In genomic region chr1:244050835-244051444, GRCh38 we compare ENCODE assay signal across 8 cellular contexts. TPM values are rescaled to one million over a fixed set of nuclear protein-coding genes. Genes with fewer than 3 reads are reported as not detected.
DNase-seq lines count a peak whose midpoint lies in the region; ATAC-seq and TF ChIP-seq lines count a peak whose summit lies in the region.

ZBTB18 (plus strand) TSS chr1:244051283; CDS start chr1:244051432, 149 bp downstream.

- H3K36me3 Mint-ChIP-seq in Calu3 (ENCODE audit: insufficient read depth, unreplicated experiment), result peaks cover 44% of the 10 kb centered on the region

- peak within 1 kb of the TSS; percentile 96 for H3K4me2 ChIP-seq in SK-N-SH

- H3K36me3 ChIP-seq in SK-N-SH (replicated peaks in 1 of 2; ENCODE audit: control insufficient read depth in 1 of 2, insufficient read depth in 2 of 2, low read length in 1 of 2) (peaks cover 16 to 22% of the 10 kb centered on the region in 2 experiments), mucosa of descending colon (ENCODE audit: low read depth) (no peaks in the 10 kb centered on the region)

- peaks cover 11% of the 10 kb centered on the region for H3F3A ChIP-seq in SK-N-SH (replicated peaks; ENCODE audit: insufficient read depth)

- intact Hi-C loops in Calu3 (cut with micrococcal nuclease; ENCODE audit: unreplicated experiment) (loop anchor here (5.0 kb wide), 1 partner anchor 221 kb away; no protein-coding TSS in a partner anchor), mucosa of descending colon (cut with DNase I, micrococcal nuclease) (no loop called here)

- WGBS in SK-N-SH (ENCODE audit: low lambda C conversion rate), result 6% methylated on average over 4 of the region's 4 CpGs

- TF ChIP-seq CTCF in Calu3 (IDR thresholded peaks at IDR 0.05; ENCODE audit: unreplicated experiment) (no peak), SK-N-SH (IDR thresholded peaks at IDR 0.05) (no peak), mucosa of descending colon (IDR thresholded peaks at IDR 0.05) (no peak)

- peaks cover 29% of the 10 kb centered on the region for H4K20me1 ChIP-seq in SK-N-SH (ENCODE audit: insufficient read depth)

- ATAC-seq in mucosa of descending colon (no peak), GM18858 (IDR thresholded peaks at IDR 0.05; ENCODE audit: unreplicated experiment) (no peak)

- DNase-seq in Calu3 (no peak), LHCN-M2 (ENCODE audit: low read depth) (peak; percentile 88), SK-N-SH (peak; percentile 67), erythroblast (lab: John Stamatoyannopoulos, UW) (peak; percentile 6 to 34), mucosa of descending colon (peak in 1 of 3 donors; percentile 23), HPDE6-E6E7 (ENCODE audit: extremely low spot score) (no peak), AG08396 (ENCODE audit: low spot score) (no peak)

- no peak within 1 kb of the TSS for H2AFZ ChIP-seq in SK-N-SH (ENCODE audit: low read depth)

- CTCF ChIA-PET in Calu3 (lab: Charles Lee), result interaction anchor here (0.7 to 1.0 kb wide), 2 partner anchors 15 to 38 kb away, joined by 3 to 4 read pairs; no protein-coding TSS in a partner anchor
- CTCF ChIA-PET in SK-N-SH (lab: Yijun Ruan, JAX), result interaction anchor here (0.7 to 2.0 kb wide), 4 partner anchors 24 to 707 kb away, joined by 3 to 5 read pairs (median 3); no protein-coding TSS in a partner anchor

- H3K4me3 Mint-ChIP-seq in Calu3 (ENCODE audit: low read depth, unreplicated experiment), result peak within 1 kb of the TSS; percentile 86

- H3K79me2 ChIP-seq in SK-N-SH (ENCODE audit: insufficient read depth), result peaks cover 67% of the 10 kb centered on the region

- H3K27me3 ChIP-seq in SK-N-SH (ENCODE audit: insufficient read depth), result no peaks in the 10 kb centered on the region

- 0 out of 2 replicates have a peak, but pooled peaks have one; percentile 3 for TF ChIP-seq RAD21 in SK-N-SH (IDR thresholded peaks at IDR 0.05; ENCODE audit: low read length)

- peaks cover 12% of the 10 kb centered on the region for H3K4me1 Mint-ChIP-seq in Calu3 (ENCODE audit: low read depth, unreplicated experiment)

- peak within 1 kb of the TSS; percentile 75 to 90 for H3K4me3 ChIP-seq in SK-N-SH (ENCODE audit: low read depth in 2 of 2, low read length in 1 of 2)
- no peak within 1 kb of the TSS for H3K4me3 ChIP-seq in mucosa of descending colon

- peaks cover 17 to 65% of the 10 kb centered on the region in 2 experiments; a peak in 3 of 4 replicates for H3K4me1 ChIP-seq in SK-N-SH (ENCODE audit: control insufficient read depth in 1 of 2, insufficient read depth in 2 of 2, low read depth in 1 of 2, low read length in 1 of 2)
- H3K4me1 ChIP-seq in mucosa of descending colon (ENCODE audit: low read depth), result peaks cover 15% of the 10 kb centered on the region

- peak within 1 kb of the TSS; percentile 72 to 93 for H3K27ac ChIP-seq in SK-N-SH (ENCODE audit: low read depth in 2 of 2, low read length in 1 of 2)

- no peaks in the 10 kb centered on the region for H3K9me2 ChIP-seq in SK-N-SH

- no peaks in the 10 kb centered on the region for H3K27me3 Mint-ChIP-seq in Calu3 (ENCODE audit: unreplicated experiment)

- H3K9me3 Mint-ChIP-seq in Calu3 (ENCODE audit: low read depth, unreplicated experiment), result no peaks in the 10 kb centered on the region

- no peak within 1 kb of the TSS for H3K27ac Mint-ChIP-seq in Calu3 (ENCODE audit: unreplicated experiment)

- POLR2A ChIA-PET in SK-N-SH (lab: Yijun Ruan, JAX), result interaction anchor here (0.6 kb wide), 1 partner anchor 180 kb away, joined by 3 read pairs; no protein-coding TSS in a partner anchor

- no peak for TF ChIP-seq POLR2A in erythroblast (IDR thresholded peaks at IDR 0.05; ENCODE audit: low read length)

- H3K9ac ChIP-seq in SK-N-SH, result peak within 1 kb of the TSS; percentile 94

- TF ChIP-seq EP300 in SK-N-SH (IDR thresholded peaks at IDR 0.05; ENCODE audit: borderline replicate concordance in 1 of 2, low read depth in 1 of 2, low read length in 1 of 2), result peak in 1 of 2 experiments; percentile 43; a peak in 1 of 4 replicates

- no TSS peak for BruUV-seq in Calu3 (replicated peaks; lab: Mats Ljungman, UMichigan)

- no peaks in the 10 kb centered on the region for H3K9me3 ChIP-seq in SK-N-SH
- H3K9me3 ChIP-seq in mucosa of descending colon, result no peaks in the 10 kb centered on the region

TF ChIP-seq in SK-N-SH, 30 proteins besides CTCF, POLR2A, EP300 and RAD21:
- TF ChIP-seq SIN3A (IDR thresholded peaks at IDR 0.05; ENCODE audit: borderline replicate concordance, low read depth, low read length), result peak; percentile 98
- peak; percentile 34; the same call in 1 of the 2 replicates for TF ChIP-seq POLR2AphosphoS5 (IDR thresholded peaks at IDR 0.05; ENCODE audit: low read depth, low read length)
- TF ChIP-seq TEAD4 (IDR thresholded peaks at IDR 0.05; ENCODE audit: borderline replicate concordance, insufficient read depth), result no peak
- no peak for TF ChIP-seq SMC3 (IDR thresholded peaks at IDR 0.05; ENCODE audit: low read depth, low read length)
- TF ChIP-seq GATA2 (CRISPR knock-in tag; IDR thresholded peaks at IDR 0.05), result peak; percentile 71
- TF ChIP-seq, protein P1, sequence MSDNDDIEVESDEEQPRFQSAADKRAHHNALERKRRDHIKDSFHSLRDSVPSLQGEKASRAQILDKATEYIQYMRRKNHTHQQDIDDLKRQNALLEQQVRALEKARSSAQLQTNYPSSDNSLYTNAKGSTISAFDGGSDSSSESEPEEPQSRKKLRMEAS (IDR thresholded peaks at IDR 0.05; ENCODE audit: low read depth), result peak; percentile 69; the same call in 1 of the 2 replicates
- TF ChIP-seq, protein P2, sequence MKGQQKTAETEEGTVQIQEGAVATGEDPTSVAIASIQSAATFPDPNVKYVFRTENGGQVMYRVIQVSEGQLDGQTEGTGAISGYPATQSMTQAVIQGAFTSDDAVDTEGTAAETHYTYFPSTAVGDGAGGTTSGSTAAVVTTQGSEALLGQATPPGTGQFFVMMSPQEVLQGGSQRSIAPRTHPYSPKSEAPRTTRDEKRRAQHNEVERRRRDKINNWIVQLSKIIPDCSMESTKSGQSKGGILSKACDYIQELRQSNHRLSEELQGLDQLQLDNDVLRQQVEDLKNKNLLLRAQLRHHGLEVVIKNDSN (IDR thresholded peaks at IDR 0.05; ENCODE audit: borderline replicate concordance, low read depth), result no peak
- peak; percentile 94 for TF ChIP-seq MXI1 (IDR thresholded peaks at IDR 0.05; ENCODE audit: low read depth, low read length)
- peak; percentile 64 for TF ChIP-seq TAF1 (IDR thresholded peaks at IDR 0.05; ENCODE audit: borderline replicate concordance, low read depth, low read length)
- TF ChIP-seq EZH2phosphoT487 (IDR thresholded peaks at IDR 0.05; ENCODE audit: borderline replicate concordance, low read depth), result no peak
- peak; percentile 59; the same call in 1 of the 2 replicates for TF ChIP-seq RCOR1 (IDR thresholded peaks at IDR 0.05; ENCODE audit: low read length)
- TF ChIP-seq JUND (IDR thresholded peaks at IDR 0.05), result no peak
- TF ChIP-seq TCF12 (IDR thresholded peaks at IDR 0.05), result peak; percentile 78
- TF ChIP-seq, protein P3, sequence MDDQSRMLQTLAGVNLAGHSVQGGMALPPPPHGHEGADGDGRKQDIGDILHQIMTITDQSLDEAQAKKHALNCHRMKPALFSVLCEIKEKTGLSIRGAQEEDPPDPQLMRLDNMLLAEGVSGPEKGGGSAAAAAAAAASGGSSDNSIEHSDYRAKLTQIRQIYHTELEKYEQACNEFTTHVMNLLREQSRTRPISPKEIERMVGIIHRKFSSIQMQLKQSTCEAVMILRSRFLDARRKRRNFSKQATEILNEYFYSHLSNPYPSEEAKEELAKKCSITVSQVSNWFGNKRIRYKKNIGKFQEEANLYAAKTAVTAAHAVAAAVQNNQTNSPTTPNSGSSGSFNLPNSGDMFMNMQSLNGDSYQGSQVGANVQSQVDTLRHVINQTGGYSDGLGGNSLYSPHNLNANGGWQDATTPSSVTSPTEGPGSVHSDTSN (IDR thresholded peaks at IDR 0.05), result peak; percentile 69
- peak; percentile 17 for TF ChIP-seq CHD2 (IDR thresholded peaks at IDR 0.05; ENCODE audit: low read length, partially characterized antibody)
- TF ChIP-seq FOXJ3 (CRISPR knock-in tag; IDR thresholded peaks at IDR 0.05), result no peak
- no peak for TF ChIP-seq GABPA (IDR thresholded peaks at IDR 0.05; ENCODE audit: low read depth)
TF ChIP-seq in SK-N-SH: peak in this region for 10.

RNA-seq across cellular contexts. Expression of gene ZBTB18, which starts in this region (rescaled TPM):
- total RNA-seq in Calu3 (2022), result 35.8 and 37.8 TPM in 2 replicates
- total RNA-seq in LHCN-M2 (2014; rRNA removed), result 21.0 and 37.9 TPM in 2 replicates
- polyA plus RNA-seq in LHCN-M2 (2012), result 7.7 TPM
- polyA plus RNA-seq in SK-N-SH (2012; rRNA removed), result 19.3 and 21.3 TPM in 2 replicates
- polyA plus RNA-seq in SK-N-SH (2012; cell fraction: cytosol; rRNA removed), result 19.9 and 20.2 TPM in 2 replicates
- 35.1 and 43.3 TPM in 2 replicates for polyA plus RNA-seq in SK-N-SH (2012; cell fraction: nucleus; rRNA removed)
- total RNA-seq in mucosa of descending colon, result 10 to 100 TPM; 14.8 to 25.2 (median 19.9) TPM

Comparison
In these comparisons a context has a peak if more than half of its experiments do, and no peak if none do; other contexts are left out.
1. DNase-seq: peak in LHCN-M2 (single experiment), SK-N-SH (single experiment) and erythroblast (2 of 2); none in Calu3 (single experiment), HPDE6-E6E7 (single experiment) and AG08396 (single experiment).